In the genomic region with DNA sequence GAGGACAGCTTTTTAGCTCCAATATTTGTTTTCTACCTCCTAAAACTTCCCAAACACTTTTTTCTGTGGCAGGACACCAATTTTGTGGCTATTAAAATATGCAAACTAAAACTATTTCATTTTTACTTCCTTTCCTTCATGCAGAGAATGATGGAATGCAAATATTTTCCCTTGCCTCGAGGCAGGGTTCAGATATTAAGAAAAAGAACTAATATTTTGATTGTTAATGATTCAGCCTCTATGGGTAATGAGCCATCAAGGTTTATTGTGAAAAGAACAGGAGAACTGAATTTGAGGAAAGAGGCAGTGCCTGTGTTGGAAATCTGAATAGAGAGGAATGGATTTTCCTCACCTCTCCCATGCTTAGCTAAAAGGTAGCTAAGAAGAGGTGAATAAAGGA, we compare ENCODE assay signal across 20 cellular contexts. TPM values are rescaled to one million over a fixed set of nuclear protein-coding genes. Genes with fewer than 3 reads are reported as not detected.
DNase-seq lines count a peak whose midpoint lies in the region; ATAC-seq and TF ChIP-seq lines count a peak whose summit lies in the region.
"Had no signal": no experiment of that assay in that cellular context is flagged by ENCODE, and none has a peak within 500 bp of the region (broad histone marks: within the 10 kb centered on the region; RNA-seq: fewer than 3 reads in every experiment).

No MANE protein-coding gene starts in this region.

- POLR2A ChIA-PET in activated CD8-positive, alpha-beta T cell treated with anti-CD3 and anti-CD28 coated beads for 36 hours (lab: Charles Lee) = interaction anchor here (0.5 kb wide), 1 partner anchor 1011 kb away, joined by 4 read pairs; no protein-coding TSS in a partner anchor

- H3K27ac Mint-ChIP-seq in activated CD8-positive, alpha-beta T cell treated with anti-CD3 and anti-CD28 coated beads for 36 hours = no peak overlapping the region
- H3K27ac Mint-ChIP-seq: B cell; CD4-positive, CD25-positive, alpha-beta regulatory T cell; CD8-positive, alpha-beta T cell; H9 had no signal

- H3K4me2 ChIP-seq in mammary epithelial cell (ENCODE audit: insufficient read depth, low read depth, low read length) = no peak overlapping the region
- H3K4me2 ChIP-seq: BLaER1 had no signal

- H3K27me3 Mint-ChIP-seq in activated CD8-positive, alpha-beta T cell treated with anti-CD3 and anti-CD28 coated beads for 36 hours = peaks cover 4% of the 10 kb centered on the region

- WGBS in mammary epithelial cell (ENCODE audit: low coverage, missing lambda C conversion rate) = 0% methylated on average over 1 of the region's 1 CpG

- no peak for ATAC-seq in activated CD8-positive, alpha-beta T cell treated with anti-CD3 and anti-CD28 coated beads for 36 hours
- ATAC-seq: CD8-positive, alpha-beta T cell; HCT116 had no signal

- BruUV-seq in mammary epithelial cell (replicated peaks; lab: Mats Ljungman, UMichigan) = no TSS peak

- in situ Hi-C loops in mammary epithelial cell (cut with MboI; ENCODE audit: low sequenced_read_pairs in 2 of 2) = loop anchor here in 1 of 2 donors (25.0 kb wide), 2 partner anchors 571 to 721 kb away; no protein-coding TSS in a partner anchor

- H3K36me3 ChIP-seq in mammary epithelial cell (ENCODE audit: insufficient read depth, low read length) (no peaks in the 10 kb centered on the region), breast epithelium (no peaks in the 10 kb centered on the region)
- H3K36me3 ChIP-seq: BLaER1 had no signal

- H3K4me3 Mint-ChIP-seq in activated CD8-positive, alpha-beta T cell treated with anti-CD3 and anti-CD28 coated beads for 36 hours = no peak overlapping the region
- H3K4me3 Mint-ChIP-seq: B cell; CD4-positive, CD25-positive, alpha-beta regulatory T cell; CD8-positive, alpha-beta T cell; H9 had no signal

- H3K9me3 Mint-ChIP-seq in activated CD8-positive, alpha-beta T cell treated with anti-CD3 and anti-CD28 coated beads for 36 hours = peaks cover 3% of the 10 kb centered on the region

- H3K4me3 ChIP-seq in mammary epithelial cell (replicated peaks in 1 of 3; ENCODE audit: insufficient read depth in 1 of 3, low read depth in 2 of 3, low read length in 3 of 3) = no peak overlapping the region
- H3K4me3 ChIP-seq in breast epithelium = no peak overlapping the region
- H3K4me3 ChIP-seq in fibroblast of villous mesenchyme (ENCODE audit: low read depth, low read length) = no peak overlapping the region
- H3K4me3 ChIP-seq: BLaER1, GM23248 had no signal

- H3K27me3 ChIP-seq in mammary epithelial cell (ENCODE audit: insufficient read depth, low read length) (peaks cover 3% of the 10 kb centered on the region), breast epithelium (no peaks in the 10 kb centered on the region)
- H3K27me3 ChIP-seq: BLaER1 had no signal

- intact Hi-C loops in mammary epithelial cell (cut with micrococcal nuclease) = no loop called here
- intact Hi-C loops in breast epithelium (cut with DNase I; ENCODE audit: low total_unique reads) = no loop called here
- intact Hi-C loops in activated CD8-positive, alpha-beta T cell treated with anti-CD3 and anti-CD28 coated beads for 36 hours (cut with micrococcal nuclease) = no loop called here

- H3K79me2 ChIP-seq in mammary epithelial cell (ENCODE audit: insufficient read depth, low read length) = no peaks in the 10 kb centered on the region

- H3K4me1 Mint-ChIP-seq in activated CD8-positive, alpha-beta T cell treated with anti-CD3 and anti-CD28 coated beads for 36 hours (ENCODE audit: low read depth) = no peaks in the 10 kb centered on the region
- H3K4me1 Mint-ChIP-seq: B cell; CD4-positive, CD25-positive, alpha-beta regulatory T cell had no signal

- H3K9me3 ChIP-seq in mammary epithelial cell (replicated peaks; ENCODE audit: insufficient read depth, low read length) (no peaks in the 10 kb centered on the region), breast epithelium (peaks cover 0 to 2% of the 10 kb centered on the region in 2 donors)
- H3K9me3 ChIP-seq: BLaER1 had no signal

- DNase-seq in mammary epithelial cell = peak; percentile 1
- DNase-seq in breast epithelium (ENCODE audit: low spot score in 2 of 2) = no peak
- peak; percentile 47 for DNase-seq in NCI-H1048 (lab: John Stamatoyannopoulos, UW)
- peak; percentile 2 for DNase-seq in fibroblast of villous mesenchyme (ENCODE audit: low read depth)
- peak; percentile 28 for DNase-seq in renal cortical epithelial cell (ENCODE audit: low read depth)
- no peak for DNase-seq in activated CD8-positive, alpha-beta T cell treated with anti-CD3 and anti-CD28 coated beads for 36 hours
- no peak for DNase-seq in AML-193 (lab: John Stamatoyannopoulos, UW)
- no peak for DNase-seq in epidermal melanocyte (ENCODE audit: insufficient read length, low spot score)
- DNase-seq: Calu3; CD4-positive, CD25-positive, alpha-beta regulatory T cell; CD8-positive, alpha-beta T cell; COR-L47; DMS53; DMS79 treated with DMSO at 0.1 percent for 48 hours; GM23248; H9 had no signal

- no peaks in the 10 kb centered on the region for H3K4me1 ChIP-seq in mammary epithelial cell (ENCODE audit: insufficient read depth, low read length)
- H3K4me1 ChIP-seq in breast epithelium = no peaks in the 10 kb centered on the region
- H3K4me1 ChIP-seq: BLaER1 had no signal

- no peak for TF ChIP-seq POLR2A in breast epithelium (IDR thresholded peaks at IDR 0.05)

- no peak overlapping the region for H2AFZ ChIP-seq in mammary epithelial cell (ENCODE audit: low read depth, low read length)
- H2AFZ ChIP-seq: GM23248 had no signal

- dilution Hi-C loops in mammary epithelial cell (cut with HindIII; ENCODE audit: low sequenced_read_pairs) = no loop called here

- H4K20me1 ChIP-seq in mammary epithelial cell (ENCODE audit: insufficient read depth, low read length) = no peaks in the 10 kb centered on the region
- H4K20me1 ChIP-seq: BLaER1 had no signal

- H3K9ac ChIP-seq in mammary epithelial cell (ENCODE audit: insufficient read depth, low read length) = no peak overlapping the region
- H3K9ac ChIP-seq: BLaER1, GM23248 had no signal

- no peaks in the 10 kb centered on the region for H3K36me3 Mint-ChIP-seq in activated CD8-positive, alpha-beta T cell treated with anti-CD3 and anti-CD28 coated beads for 36 hours (ENCODE audit: low read depth)
- H3K36me3 Mint-ChIP-seq: CD4-positive, CD25-positive, alpha-beta regulatory T cell; CD8-positive, alpha-beta T cell had no signal

- no peak overlapping the region for H3K27ac ChIP-seq in mammary epithelial cell (ENCODE audit: insufficient read depth, low read depth, low read length)
- H3K27ac ChIP-seq in breast epithelium = no peak overlapping the region
- H3K27ac ChIP-seq: BLaER1, C4-2B, GM23248 had no signal

- CTCF ChIA-PET in mammary epithelial cell (lab: Charles Lee; ENCODE audit: low non-redundant PET) = no interaction called here
- CTCF ChIA-PET in activated CD8-positive, alpha-beta T cell treated with anti-CD3 and anti-CD28 coated beads for 36 hours (lab: Charles Lee) = no interaction called here

- TF ChIP-seq CTCF in mammary epithelial cell (conservative IDR thresholded peaks at IDR 0.05 in 1 of 2, IDR thresholded peaks at IDR 0.05 in 1 of 2; ENCODE audit: extremely low read depth in 1 of 2, insufficient read depth in 1 of 2, low read depth in 1 of 2, low read length in 2 of 2) (no peak), breast epithelium (IDR thresholded peaks at IDR 0.05) (no peak), fibroblast of villous mesenchyme (IDR thresholded peaks at IDR 0.05; ENCODE audit: insufficient read depth, low read depth, low read length) (no peak)
- TF ChIP-seq CTCF in activated CD8-positive, alpha-beta T cell treated with anti-CD3 and anti-CD28 coated beads for 36 hours (IDR thresholded peaks at IDR 0.05) = no peak

RNA-seq across cellular contexts. Expression of gene CASD1, which starts 43.1 kb away (rescaled TPM):
- total RNA-seq in mammary epithelial cell (10 to 100 TPM in 1 of 2 donors, 1 to 10 TPM in 1; 8.8 to 17.8 TPM), breast epithelium (10 to 100 TPM; 23.7 to 53.6 (median 27.5) TPM), fibroblast of villous mesenchyme (9.3 and 16.0 TPM in 2 replicates), renal cortical epithelial cell (27.1 and 33.7 TPM in 2 replicates)
- polyA plus RNA-seq in mammary epithelial cell = 3.1 TPM
- polyA minus RNA-seq in mammary epithelial cell = 1.2 TPM
- 10 to 100 TPM; 12.9 to 17.0 TPM for total RNA-seq in activated CD8-positive, alpha-beta T cell treated with anti-CD3 and anti-CD28 coated beads for 36 hours

Comparison
In these comparisons a context has a peak if more than half of its experiments do, and no peak if none do; other contexts are left out.
1. DNase-seq: peak in mammary epithelial cell (single experiment), NCI-H1048 (single experiment), fibroblast of villous mesenchyme (single experiment) and renal cortical epithelial cell (single experiment); none in breast epithelium (0 of 2), activated CD8-positive, alpha-beta T cell treated with anti-CD3 and anti-CD28 coated beads for 36 hours (single experiment), AML-193 (0 of 2) and epidermal melanocyte (single experiment).